13 cellular contexts compared by ENCODE assay signal in genomic region chr4:159308571-159309340, GRCh38.
A peak's percentile ranks its signal among the peaks of the same experiment; 100 is the strongest.
DNase-seq lines count a peak whose midpoint lies in the region; ATAC-seq and TF ChIP-seq lines count a peak whose summit lies in the region.
"Had no signal": no experiment of that assay in that cellular context is flagged by ENCODE, and none has a peak within 500 bp of the region (broad histone marks: within the 10 kb centered on the region; RNA-seq: fewer than 3 reads in every experiment).

No MANE protein-coding gene starts in this region.

- intact Hi-C loops in left ventricle myocardium inferior (cut with micrococcal nuclease), result no loop called here
- intact Hi-C loops in Right ventricle myocardium inferior (cut with DNase I), result no loop called here

- no peaks in the 10 kb centered on the region for H3K9me2 ChIP-seq in Karpas-422 (replicated peaks; ENCODE audit: insufficient read depth, low read length)

- H3K36me3 ChIP-seq in left ventricle myocardium inferior (peaks cover 17% of the 10 kb centered on the region), urinary bladder (ENCODE audit: insufficient read depth) (no peaks in the 10 kb centered on the region), Karpas-422 (ENCODE audit: insufficient read depth, low read length) (no peaks in the 10 kb centered on the region)

- no peak for ATAC-seq in Right ventricle myocardium inferior

- DNase-seq in left ventricle myocardium inferior, result no peak
- DNase-seq in Right ventricle myocardium inferior (ENCODE audit: missing footprints), result no peak
- peak; percentile 42 for DNase-seq in astrocyte of the hippocampus (ENCODE audit: low read depth, low spot score)
- peak; percentile 22 for DNase-seq in iris pigment epithelial cell (ENCODE audit: low read depth)
- no peak for DNase-seq in Karpas-422
- DNase-seq in COR-L47 (lab: John Stamatoyannopoulos, UW), result no peak
- DNase-seq in KBM-7, result no peak
- DNase-seq: activated CD4-positive, alpha-beta T cell treated with anti-CD3 and anti-CD28 coated beads for 48 hours; NCI-H1930; NK-92 treated with Interleukin-12 subunit alpha and Interleukin-12 subunit beta, amount 100 ng/mL, for 24 hours had no signal

- no peaks in the 10 kb centered on the region for H4K20me1 ChIP-seq in Karpas-422 (ENCODE audit: insufficient read depth, low read depth, low read length)

- no peak overlapping the region for H3K4me2 ChIP-seq in Karpas-422 (ENCODE audit: low read depth, low read length, poor library complexity, severe bottlenecking)
- H3K4me2 ChIP-seq: KMS-11 had no signal

- H3K4me3 ChIP-seq in left ventricle myocardium inferior, result no peak overlapping the region
- H3K4me3 ChIP-seq in urinary bladder (ENCODE audit: low read depth, low read length), result no peak overlapping the region
- H3K4me3 ChIP-seq in Karpas-422 (ENCODE audit: low read length), result no peak overlapping the region
- H3K4me3 ChIP-seq: vagina had no signal

- peaks cover 15% of the 10 kb centered on the region for H3K9me3 ChIP-seq in left ventricle myocardium inferior (replicated peaks)
- H3K9me3 ChIP-seq in Karpas-422 (ENCODE audit: low read length), result no peaks in the 10 kb centered on the region
- H3K9me3 ChIP-seq: vagina had no signal

- in situ Hi-C loops in KBM-7 (cut with MboI; ENCODE audit: low pct_unique_long_range_greater_than_20kb, low sequenced_read_pairs), result no loop called here

- H3K27ac ChIP-seq in left ventricle myocardium inferior (replicated peaks), result peak overlapping the region; percentile 48
- peak overlapping the region; percentile 2 for H3K27ac ChIP-seq in urinary bladder (ENCODE audit: low read depth)
- H3K27ac ChIP-seq in Karpas-422 (ENCODE audit: low read length), result no peak overlapping the region
- H3K27ac ChIP-seq: KMS-11, vagina had no signal

- no peak for TF ChIP-seq CTCF in left ventricle myocardium inferior (IDR thresholded peaks at IDR 0.05; ENCODE audit: borderline replicate concordance)

- H2AFZ ChIP-seq in Karpas-422 (ENCODE audit: low read length), result no peak overlapping the region

- H3K79me2 ChIP-seq in Karpas-422 (ENCODE audit: low read length), result no peaks in the 10 kb centered on the region

- H3K9ac ChIP-seq in Karpas-422 (ENCODE audit: low read length), result no peak overlapping the region
- H3K9ac ChIP-seq: KMS-11 had no signal

- WGBS in urinary bladder, result 84% methylated on average over 4 of the region's 4 CpGs

- H3K27me3 ChIP-seq in left ventricle myocardium inferior (ENCODE audit: low read depth), result no peaks in the 10 kb centered on the region
- H3K27me3 ChIP-seq in Karpas-422 (ENCODE audit: low read length), result no peaks in the 10 kb centered on the region
- H3K27me3 ChIP-seq: vagina had no signal

- H3K4me1 ChIP-seq in left ventricle myocardium inferior, result peaks cover 65% of the 10 kb centered on the region
- no peaks in the 10 kb centered on the region for H3K4me1 ChIP-seq in urinary bladder (ENCODE audit: insufficient read depth)
- no peaks in the 10 kb centered on the region for H3K4me1 ChIP-seq in Karpas-422 (ENCODE audit: low read length)
- H3K4me1 ChIP-seq: vagina had no signal

Comparison
In these comparisons a context has a peak if more than half of its experiments do, and no peak if none do; other contexts are left out.
1. DNase-seq: peak in astrocyte of the hippocampus (single experiment) and iris pigment epithelial cell (single experiment); none in left ventricle myocardium inferior (single experiment), Right ventricle myocardium inferior (single experiment), Karpas-422 (single experiment), COR-L47 (single experiment) and KBM-7 (single experiment).